17 cellular contexts compared by ENCODE assay signal in the genomic region with DNA sequence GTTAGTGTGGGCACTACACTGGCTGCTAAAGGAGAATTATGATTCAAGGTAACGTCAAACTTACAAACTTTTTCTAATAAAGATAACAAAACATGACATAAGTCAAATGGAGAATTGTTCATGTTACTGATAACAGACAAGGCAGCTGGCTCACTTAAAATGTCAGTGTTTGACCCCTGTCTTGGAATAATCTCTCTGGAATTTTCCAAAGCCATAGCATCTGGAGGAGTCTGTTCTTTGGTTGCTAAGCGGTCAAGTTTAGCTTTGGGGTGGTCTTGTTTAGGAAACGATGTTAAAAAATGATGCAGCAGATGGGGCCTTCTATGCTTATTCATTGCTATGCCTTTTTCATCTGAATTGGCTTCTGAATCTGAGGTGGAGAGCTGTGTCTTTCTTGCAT. TPM values are rescaled to one million over a fixed set of nuclear protein-coding genes. Genes with fewer than 3 reads are reported as not detected.
DNase-seq lines count a peak whose midpoint lies in the region; ATAC-seq and TF ChIP-seq lines count a peak whose summit lies in the region.
"Had no signal": no experiment of that assay in that cellular context is flagged by ENCODE, and none has a peak within 500 bp of the region (broad histone marks: within the 10 kb centered on the region; RNA-seq: fewer than 3 reads in every experiment).

No MANE protein-coding gene starts in this region.

- no peak overlapping the region for H2BK120ac ChIP-seq in IMR-90 (ENCODE audit: low read depth, low read length)

- no peaks in the 10 kb centered on the region for H3F3A ChIP-seq in MM.1S (ENCODE audit: insufficient read depth, low read length)

- H4K20me1 ChIP-seq in IMR-90 (ENCODE audit: insufficient read depth, low read length): no peaks in the 10 kb centered on the region
- H4K20me1 ChIP-seq in MM.1S (ENCODE audit: insufficient read depth, low read length): no peaks in the 10 kb centered on the region

- no peak overlapping the region for H2AK5ac ChIP-seq in IMR-90 (ENCODE audit: low read depth, low read length)

- H3K9me3 ChIP-seq in IMR-90 (ENCODE audit: control insufficient read depth, insufficient read depth, low read length) (no peaks in the 10 kb centered on the region), uterus (no peaks in the 10 kb centered on the region), spleen (no peaks in the 10 kb centered on the region), MM.1S (replicated peaks; ENCODE audit: insufficient read depth, low read length) (no peaks in the 10 kb centered on the region)
- H3K9me3 ChIP-seq: HAP-1 had no signal

- CTCF ChIA-PET in IMR-90 (lab: Yijun Ruan, JAX): interaction anchor here (1.2 kb wide), 1 partner anchor 162 kb away, joined by 4 read pairs; no protein-coding TSS in a partner anchor

- H2AFZ ChIP-seq in IMR-90 (replicated peaks; ENCODE audit: low read length, poor library complexity) (no peak overlapping the region), MM.1S (ENCODE audit: low read length) (no peak overlapping the region)
- H2AFZ ChIP-seq: PC-9 had no signal

- peaks cover 17% of the 10 kb centered on the region for H3K36me3 Mint-ChIP-seq in osteocyte (ENCODE audit: unreplicated experiment)

- H2AK9ac ChIP-seq in IMR-90 (replicated peaks; ENCODE audit: low read depth, low read length, poor library complexity): no peak overlapping the region

- no peaks in the 10 kb centered on the region for H3K9me2 ChIP-seq in MM.1S (replicated peaks; ENCODE audit: insufficient read depth, low read length)

- no peak overlapping the region for H2BK15ac ChIP-seq in IMR-90 (ENCODE audit: low read depth, low read length)

- H3K27me3 Mint-ChIP-seq in osteocyte (ENCODE audit: unreplicated experiment): no peaks in the 10 kb centered on the region
- H3K27me3 Mint-ChIP-seq: CD4-positive, alpha-beta T cell had no signal

- peak; percentile 78 for ATAC-seq in IMR-90 (ENCODE audit: low read depth)

- BruUV-seq in IMR-90 (replicated peaks; lab: Mats Ljungman, UMichigan): no TSS peak

- no peak overlapping the region for H3K23ac ChIP-seq in IMR-90 (ENCODE audit: low read depth, low read length)

- H3K27me3 ChIP-seq in IMR-90 (ENCODE audit: control insufficient read depth, insufficient read depth, low read length) (no peaks in the 10 kb centered on the region), uterus (no peaks in the 10 kb centered on the region), spleen (replicated peaks in 1 of 7) (no peaks in the 10 kb centered on the region), MM.1S (replicated peaks; ENCODE audit: insufficient read depth, low read length) (no peaks in the 10 kb centered on the region)

- H4K5ac ChIP-seq in IMR-90 (ENCODE audit: low read depth, low read length): no peak overlapping the region

- no peak for TF ChIP-seq RAD21 in IMR-90 (IDR thresholded peaks at IDR 0.05; ENCODE audit: low read length)

- no peak overlapping the region for H2BK20ac ChIP-seq in IMR-90 (ENCODE audit: low read depth, low read length)

- TF ChIP-seq CTCF in IMR-90 (conservative IDR thresholded peaks at IDR 0.05; ENCODE audit: low read depth, low read length): no peak
- TF ChIP-seq CTCF in fibroblast of villous mesenchyme (IDR thresholded peaks at IDR 0.05; ENCODE audit: insufficient read depth, low read depth, low read length): no peak
- TF ChIP-seq CTCF in uterus (IDR thresholded peaks at IDR 0.05): no peak
- no peak for TF ChIP-seq CTCF in spleen (IDR thresholded peaks at IDR 0.05 in 8 of 11, conservative IDR thresholded peaks at IDR 0.05 in 3 of 11)
- TF ChIP-seq CTCF in osteocyte (IDR thresholded peaks at IDR 0.05): no peak
- TF ChIP-seq CTCF in MM.1S (IDR thresholded peaks at IDR 0.05; ENCODE audit: low read length): no peak

- no peak overlapping the region for H3K27ac Mint-ChIP-seq in osteocyte (ENCODE audit: unreplicated experiment)
- H3K27ac Mint-ChIP-seq: CD4-positive, alpha-beta T cell had no signal

- H3K36me3 ChIP-seq in IMR-90 (ENCODE audit: control insufficient read depth, insufficient read depth, low read length) (no peaks in the 10 kb centered on the region), uterus (no peaks in the 10 kb centered on the region), spleen (peaks cover 0 to 73% (median 24%) of the 10 kb centered on the region in 6 donors), MM.1S (replicated peaks; ENCODE audit: insufficient read depth, low read length) (no peaks in the 10 kb centered on the region)
- H3K36me3 ChIP-seq: HAP-1 had no signal

- POLR2A ChIA-PET in IMR-90 (lab: Charles Lee; ENCODE audit: unreplicated experiment): no interaction called here

- dilution Hi-C loops in IMR-90 (cut with HindIII; ENCODE audit: low sequenced_read_pairs, unreplicated experiment): no loop called here

- H3K79me1 ChIP-seq in IMR-90 (ENCODE audit: low read depth in 1 of 2, low read length in 2 of 2): no peaks in the 10 kb centered on the region

- H3K4me3 ChIP-seq in IMR-90 (ENCODE audit: insufficient read depth, low read depth, low read length) (no peak overlapping the region), fibroblast of villous mesenchyme (ENCODE audit: low read depth, low read length) (no peak overlapping the region), uterus (no peak overlapping the region), spleen (no peak overlapping the region), MM.1S (ENCODE audit: low read length) (no peak overlapping the region)
- H3K4me3 ChIP-seq: HAP-1, PC-9 had no signal

- H3K4me1 ChIP-seq in IMR-90 (ENCODE audit: control insufficient read depth, insufficient read depth, low read length) (peaks cover 8% of the 10 kb centered on the region), uterus (no peaks in the 10 kb centered on the region), spleen (peaks cover 0 to 14% (median 0%) of the 10 kb centered on the region in 6 donors), MM.1S (ENCODE audit: low read length) (no peaks in the 10 kb centered on the region)
- H3K4me1 ChIP-seq: HAP-1 had no signal

- H3K9me1 ChIP-seq in IMR-90 (ENCODE audit: insufficient read depth, low read length): peaks cover 2% of the 10 kb centered on the region; the same call in 1 of the 2 replicates

- no peak overlapping the region for H2BK5ac ChIP-seq in IMR-90 (ENCODE audit: low read depth, low read length, poor library complexity, severe bottlenecking)

- no peaks in the 10 kb centered on the region for H3K4me1 Mint-ChIP-seq in osteocyte (ENCODE audit: unreplicated experiment)

- H4K8ac ChIP-seq in IMR-90 (ENCODE audit: low read depth in 2 of 2, low read length in 2 of 2): no peak overlapping the region

- DNase-seq in IMR-90 (peak; percentile 87), amniotic epithelial cell (ENCODE audit: low read depth) (peak; percentile 92), fibroblast of villous mesenchyme (ENCODE audit: low read depth) (peak; percentile 94), uterus (no peak), spleen (no peak), osteocyte (ENCODE audit: extremely low spot score, unreplicated experiment) (no peak), MM.1S (no peak)
- DNase-seq: ACHN; Calu3; CD4-positive, alpha-beta T cell; DMS53; KG1; NCI-H1092; NCI-H2081 treated with DMSO at 0.1 percent for 48 hours; NCI-H524; PC-9 had no signal

- H3K9ac ChIP-seq in IMR-90 (ENCODE audit: low read depth, low read length) (no peak overlapping the region), MM.1S (ENCODE audit: low read length) (no peak overlapping the region)

- no peak overlapping the region for H3K4me3 Mint-ChIP-seq in osteocyte (ENCODE audit: unreplicated experiment)
- H3K4me3 Mint-ChIP-seq: CD4-positive, alpha-beta T cell had no signal

- H3K4me2 ChIP-seq in IMR-90 (ENCODE audit: low read depth, low read length): no peak overlapping the region
- H3K4me2 ChIP-seq in MM.1S (ENCODE audit: low read depth, low read length): no peak overlapping the region
- H3K4me2 ChIP-seq: PC-9 had no signal

- no CpG with 5 or more reads among the region's 3 CpGs for WGBS in IMR-90 (ENCODE audit: extremely low coverage in 2 of 2, insufficient read length in 1 of 2), 2 experiments
- WGBS in spleen, 5 donors: 73 to 85% (median 78%) methylated on average over 3 of the region's 3 CpGs

- no peak overlapping the region for H3K18ac ChIP-seq in IMR-90 (ENCODE audit: low read depth, low read length)

- H3K9me3 Mint-ChIP-seq in osteocyte (ENCODE audit: unreplicated experiment): no peaks in the 10 kb centered on the region
- H3K9me3 Mint-ChIP-seq: CD4-positive, alpha-beta T cell had no signal

- in situ Hi-C loops in IMR-90 (cut with MboI; ENCODE audit: low sequenced_read_pairs): no loop called here

- H3K56ac ChIP-seq in IMR-90 (ENCODE audit: extremely low read depth, insufficient read depth, low read length): no peak overlapping the region

- H3K14ac ChIP-seq in IMR-90 (replicated peaks; ENCODE audit: low read depth, low read length): no peak overlapping the region

- no peak overlapping the region for H3K4ac ChIP-seq in IMR-90 (ENCODE audit: low read depth, low read length)

- intact Hi-C loops in IMR-90 (cut with micrococcal nuclease) (no loop called here), uterus (cut with DNase I; ENCODE audit: low total_unique reads) (no loop called here), spleen (cut with DNase I; ENCODE audit: low total_unique reads) (no loop called here)

- no peak overlapping the region for H4K91ac ChIP-seq in IMR-90 (ENCODE audit: insufficient read depth, low read depth, low read length)

- H3K27ac ChIP-seq in IMR-90 (ENCODE audit: insufficient read depth, low read length): no peak overlapping the region
- H3K27ac ChIP-seq in uterus: peak overlapping the region; percentile 45 to 51
- H3K27ac ChIP-seq in spleen: peak overlapping the region in 3 of 8 donors; percentile 2 to 28 (median 6)
- no peak overlapping the region for H3K27ac ChIP-seq in MM.1S (ENCODE audit: low read length)
- H3K27ac ChIP-seq: PC-9 had no signal

- no peak for TF ChIP-seq POLR2A in IMR-90 (IDR thresholded peaks at IDR 0.05; ENCODE audit: low read depth, low read length)
- TF ChIP-seq POLR2A in uterus (IDR thresholded peaks at IDR 0.05): no peak
- no peak for TF ChIP-seq POLR2A in spleen (IDR thresholded peaks at IDR 0.05)

- no peaks in the 10 kb centered on the region for H3K79me2 ChIP-seq in MM.1S (ENCODE audit: low read length)

TF ChIP-seq in IMR-90, 13 proteins besides CTCF, POLR2A, EP300 and RAD21 (continues in another document):
- peak; percentile 69 for TF ChIP-seq RCOR1 (IDR thresholded peaks at IDR 0.05; ENCODE audit: insufficient replicate concordance, low read length)

RNA-seq across cellular contexts. Expression of a gene that starts 56.8 kb away (rescaled TPM):
- total RNA-seq in IMR-90 (2012; rRNA removed) (7.2 and 8.3 TPM in 2 replicates), fibroblast of villous mesenchyme (56.7 and 88.9 TPM in 2 replicates), uterus (10 to 100 TPM; 25.6 to 68.2 (median 32.9) TPM), spleen (100 to 1,000 TPM in 5 of 7 donors, 10 to 100 TPM in 2; 76.9 to 169 (median 109) TPM), osteocyte (21.7 and 23.0 TPM in 2 replicates)
- polyA plus RNA-seq in IMR-90 (2012; rRNA removed) (2.2 TPM in 2 replicates), spleen (10 to 100 TPM in 1 of 3 donors, 1 to 10 TPM in 2; 9.0 to 11.8 (median 9.9) TPM)
- 0.53 and 0.82 TPM in 2 replicates for polyA plus RNA-seq in IMR-90 (2012; cell fraction: cytosol; rRNA removed)
- 0.97 and 7.2 TPM in 2 replicates for polyA plus RNA-seq in IMR-90 (2012; cell fraction: nucleus; rRNA removed; ENCODE audit: low replicate concordance)

Comparison
In these comparisons a context has a peak if more than half of its experiments do, and no peak if none do; other contexts are left out.
1. DNase-seq: peak in IMR-90 (single experiment), amniotic epithelial cell (single experiment) and fibroblast of villous mesenchyme (single experiment); none in uterus (0 of 2), spleen (single experiment), osteocyte (single experiment) and MM.1S (single experiment).
2. H3K27ac ChIP-seq: peak in uterus (2 of 2); none in IMR-90 (single experiment) and MM.1S (single experiment).